Comparison of ENCODE assay signal across 24 cellular contexts in genomic region chr5:54379590-54379989, GRCh38.
"Had no signal": no experiment of that assay in that cellular context is flagged by ENCODE, and none has a peak within 500 bp of the region (broad histone marks: within the 10 kb centered on the region; RNA-seq: fewer than 3 reads in every experiment).

No MANE protein-coding gene starts in this region.

- H3K27ac ChIP-seq: cardiac muscle cell, hepatocyte, left ventricle myocardium inferior, pancreas, thyroid gland had no signal

- FAIRE-seq: endometrium, frontal cortex, pancreas had no signal

- H3K27me3 ChIP-seq: cardiac muscle cell, hepatocyte, pancreas, thyroid gland had no signal

- H3K36me3 ChIP-seq: cardiac muscle cell, left ventricle myocardium inferior, pancreas, thyroid gland had no signal

- H3K4me2 ChIP-seq: hepatocyte had no signal

- H3K4me1 ChIP-seq: pancreas, thyroid gland had no signal

- H2AFZ ChIP-seq: hepatocyte had no signal

- H3K79me2 ChIP-seq: hepatocyte had no signal

- ATAC-seq: natural killer cell, pancreas, right cardiac atrium, T-helper 17 cell had no signal

- DNase-seq: activated CD4-positive, alpha-beta memory T cell treated with anti-CD3 and anti-CD28 coated beads for 36 hours; activated CD4-positive, alpha-beta T cell treated with anti-CD3 and anti-CD28 coated beads for 48 hours; activated CD4-positive, CD25-positive, alpha-beta regulatory T cell; activated naive CD4-positive, alpha-beta T cell treated with anti-CD3 and anti-CD28 coated beads for 36 hours; activated naive CD8-positive, alpha-beta T cell treated with anti-CD3 and anti-CD28 coated beads, Interleukin-2, amount 10 ng/mL, durations not matched to agents 7 days and 5 days; activated T-cell treated with anti-CD3 and anti-CD28 coated beads, Interleukin-2, amount 50 U/mL, for 48 hours; amniotic stem cell; effector CD4-positive, alpha-beta T cell; glutamatergic neuron; immature natural killer cell; kidney glomerular epithelial cell; left ventricle myocardium inferior; midbrain; natural killer cell; pancreas; right cardiac atrium; stimulated activated CD4-positive, alpha-beta T cell treated with anti-CD3 and anti-CD28 coated beads, Interleukin-4, amount 100 ng/mL, for 4 hours; substantia nigra; T-helper 17 cell; thyroid gland had no signal

- H3K4me3 ChIP-seq: cardiac muscle cell, hepatocyte, left ventricle myocardium inferior, pancreas, thyroid gland had no signal

- H3K9me3 ChIP-seq: left ventricle myocardium inferior, pancreas, thyroid gland had no signal
